ENCODE assay signal across 8 cellular contexts in genomic region chr1:77218477-77219165, GRCh38. TPM values are rescaled to one million over a fixed set of nuclear protein-coding genes. Genes with fewer than 3 reads are reported as not detected.
DNase-seq lines count a peak whose midpoint lies in the region; ATAC-seq and TF ChIP-seq lines count a peak whose summit lies in the region.

No MANE protein-coding gene starts in this region.

- H3K27ac Mint-ChIP-seq in CD4-positive, alpha-beta T cell = peak overlapping the region; percentile 98
- peak overlapping the region; percentile 88 for H3K27ac Mint-ChIP-seq in T-helper 2 cell treated with Interferon-gamma antibody and Interleukin-4, amounts not matched to agents 5 μg/mL and 100 μg/mL, for 36 hours

- intact Hi-C loops in CD4-positive, alpha-beta T cell (cut with DNase I, micrococcal nuclease) = loop anchor here (2.0 to 10.0 kb wide), 4 partner anchors 62 to 546 kb away; partner anchors contain the start of gene AK5 (in 1 of the 2)

- H3K36me3 ChIP-seq in neutrophil = no peaks in the 10 kb centered on the region

- peaks cover 35% of the 10 kb centered on the region for H3K36me3 Mint-ChIP-seq in CD4-positive, alpha-beta T cell (ENCODE audit: low read depth)
- H3K36me3 Mint-ChIP-seq in T-helper 2 cell treated with Interferon-gamma antibody and Interleukin-4, amounts not matched to agents 5 μg/mL and 100 μg/mL, for 36 hours (ENCODE audit: low read depth) = peaks cover 17% of the 10 kb centered on the region

- no peaks in the 10 kb centered on the region for H3K27me3 ChIP-seq in CD4-positive, alpha-beta T cell (ENCODE audit: control insufficient read depth, insufficient read depth, low read length)
- no peaks in the 10 kb centered on the region for H3K27me3 ChIP-seq in neutrophil

- H3K4me1 Mint-ChIP-seq in CD4-positive, alpha-beta T cell (ENCODE audit: low read depth) = peaks cover 67% of the 10 kb centered on the region
- H3K4me1 Mint-ChIP-seq in T-helper 2 cell treated with Interferon-gamma antibody and Interleukin-4, amounts not matched to agents 5 μg/mL and 100 μg/mL, for 36 hours (ENCODE audit: low read depth) = peaks cover 24% of the 10 kb centered on the region

- no peak for TF ChIP-seq CTCF in CD4-positive, alpha-beta T cell (IDR thresholded peaks at IDR 0.05)
- TF ChIP-seq CTCF in neutrophil (IDR thresholded peaks at IDR 0.05) = no peak

- DNase-seq in CD4-positive, alpha-beta T cell = peak in 1 of 10 experiments; percentile 5
- DNase-seq in T-helper 2 cell treated with Interferon-gamma antibody and Interleukin-4, amounts not matched to agents 5 μg/mL and 100 μg/mL, for 36 hours (ENCODE audit: low spot score) = no peak
- DNase-seq in fibroblast of peridontal ligament (ENCODE audit: extremely low read depth) (peak; percentile 44), NCI-H187 (lab: John Stamatoyannopoulos, UW) (no peak)
- DNase-seq in effector CD8-positive, alpha-beta T cell (lab: John Stamatoyannopoulos, UW) = no peak

- no peaks in the 10 kb centered on the region for H3K27me3 Mint-ChIP-seq in CD4-positive, alpha-beta T cell
- H3K27me3 Mint-ChIP-seq in T-helper 2 cell treated with Interferon-gamma antibody and Interleukin-4, amounts not matched to agents 5 μg/mL and 100 μg/mL, for 36 hours (ENCODE audit: low read depth) = no peaks in the 10 kb centered on the region

- no peaks in the 10 kb centered on the region for H3K9me3 ChIP-seq in CD4-positive, alpha-beta T cell (ENCODE audit: control insufficient read depth, low read length)
- H3K9me3 ChIP-seq in neutrophil = no peaks in the 10 kb centered on the region

- peaks cover 13 to 17% of the 10 kb centered on the region in 2 experiments for H3K4me1 ChIP-seq in neutrophil (ENCODE audit: control insufficient read depth in 1 of 2, insufficient read depth in 1 of 2, low read depth in 1 of 2, low read length in 1 of 2)

- H3K9me3 Mint-ChIP-seq in CD4-positive, alpha-beta T cell = no peaks in the 10 kb centered on the region
- no peaks in the 10 kb centered on the region for H3K9me3 Mint-ChIP-seq in T-helper 2 cell treated with Interferon-gamma antibody and Interleukin-4, amounts not matched to agents 5 μg/mL and 100 μg/mL, for 36 hours

- peak; percentile 54 for ATAC-seq in CD4-positive, alpha-beta T cell (ENCODE audit: poor library complexity)
- peak; percentile 37 for ATAC-seq in GM19372 (IDR thresholded peaks at IDR 0.05; ENCODE audit: low read depth, unreplicated experiment)
- ATAC-seq in HG03378 (IDR thresholded peaks at IDR 0.05; ENCODE audit: unreplicated experiment) = peak; percentile 35

- H3K4me3 Mint-ChIP-seq in CD4-positive, alpha-beta T cell = peak overlapping the region; percentile 98
- peak overlapping the region; percentile 93 for H3K4me3 Mint-ChIP-seq in T-helper 2 cell treated with Interferon-gamma antibody and Interleukin-4, amounts not matched to agents 5 μg/mL and 100 μg/mL, for 36 hours

- POLR2A ChIA-PET in CD4-positive, alpha-beta T cell (lab: Charles Lee) = interaction anchor here (1.0 to 2.7 kb wide), 8 partner anchors 9 to 219 kb away, joined by 3 to 21 read pairs (median 4); partner anchors contain the start of gene AK5

- CTCF ChIA-PET in CD4-positive, alpha-beta T cell (lab: Charles Lee) = interaction anchor here (1.1 kb wide), 1 partner anchor 464 kb away, joined by 4 read pairs; no protein-coding TSS in a partner anchor

- peak overlapping the region; percentile 88 for H3K27ac ChIP-seq in CD4-positive, alpha-beta T cell (ENCODE audit: low read depth, low read length)
- H3K27ac ChIP-seq in neutrophil = peak overlapping the region; percentile 69

- H3K4me3 ChIP-seq in neutrophil (ENCODE audit: low read depth in 1 of 2, low read length in 1 of 2) = peak overlapping the region; percentile 69 to 96

RNA-seq across cellular contexts. Expression of gene PIGK, which starts 0.6 kb away (rescaled TPM):
- 10 to 100 TPM; 10.1 to 10.3 TPM for total RNA-seq in CD4-positive, alpha-beta T cell
